In the genomic region with DNA sequence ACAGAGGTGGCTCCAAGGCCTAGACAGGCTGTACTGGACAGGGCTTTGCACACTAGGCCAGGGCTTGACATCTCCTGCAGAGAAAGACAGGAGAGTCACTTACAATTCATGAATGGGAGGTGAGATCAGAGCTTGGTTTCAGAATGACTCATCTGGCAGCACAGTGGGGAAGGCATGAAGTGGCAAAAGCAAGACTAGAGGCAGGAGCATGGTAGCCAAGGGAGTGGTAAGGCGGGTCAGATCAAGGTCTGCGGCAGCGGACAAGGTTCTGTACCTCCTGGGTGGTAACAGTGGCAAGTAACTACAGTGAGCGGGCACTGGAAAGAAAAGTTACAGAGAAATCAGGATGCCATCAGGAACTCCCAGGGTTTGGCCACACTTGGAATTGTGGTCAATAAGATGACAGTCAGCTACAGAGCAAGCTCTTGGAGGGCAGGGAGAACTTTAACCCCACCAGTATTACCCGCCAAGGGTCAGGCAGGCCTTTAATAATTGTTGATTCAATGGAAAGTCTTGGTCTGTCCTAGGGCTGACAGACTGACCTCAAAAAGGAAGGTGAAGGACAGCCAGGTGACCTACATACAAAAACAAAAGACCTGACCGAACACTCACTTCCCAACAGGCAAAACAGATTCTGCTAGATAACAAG, we compare ENCODE assay signal across 8 cellular contexts. TPM values are rescaled to one million over a fixed set of nuclear protein-coding genes. Genes with fewer than 3 reads are reported as not detected.
DNase-seq lines count a peak whose midpoint lies in the region; ATAC-seq and TF ChIP-seq lines count a peak whose summit lies in the region.

No MANE protein-coding gene starts in this region.

- no peak overlapping the region for H2AFZ ChIP-seq in hepatocyte

- no peak for TF ChIP-seq CTCF in hepatocyte (IDR thresholded peaks at IDR 0.05; ENCODE audit: poor library complexity)
- no peak for TF ChIP-seq CTCF in prostate gland (IDR thresholded peaks at IDR 0.05)

- peaks cover 46% of the 10 kb centered on the region for H4K20me1 ChIP-seq in hepatocyte (ENCODE audit: insufficient read depth, poor library complexity, severe bottlenecking)

- no peaks in the 10 kb centered on the region for H3K27me3 Mint-ChIP-seq in activated T-cell treated with anti-CD3 and anti-CD28 coated beads, Interleukin-2, amount 50 U/mL, for 24 hours

- H3K9me2 ChIP-seq in hepatocyte (replicated peaks; ENCODE audit: insufficient read depth): no peaks in the 10 kb centered on the region

- peak overlapping the region; percentile 71 for H3K27ac Mint-ChIP-seq in activated T-cell treated with anti-CD3 and anti-CD28 coated beads, Interleukin-2, amount 50 U/mL, for 24 hours

- peak; percentile 91 for ATAC-seq in GM19043 (IDR thresholded peaks at IDR 0.05; ENCODE audit: low read depth, unreplicated experiment)
- ATAC-seq in HG03196 (IDR thresholded peaks at IDR 0.05; ENCODE audit: unreplicated experiment): peak; percentile 78
- no peak for ATAC-seq in HG02840 (IDR thresholded peaks at IDR 0.05; ENCODE audit: low FRiP score, unreplicated experiment)

- H3K36me3 ChIP-seq in hepatocyte (replicated peaks; ENCODE audit: insufficient read depth, low read depth): no peaks in the 10 kb centered on the region
- H3K36me3 ChIP-seq in prostate gland: peaks cover 0 to 4% of the 10 kb centered on the region in 2 donors

- H3K4me1 Mint-ChIP-seq in activated T-cell treated with anti-CD3 and anti-CD28 coated beads, Interleukin-2, amount 50 U/mL, for 24 hours (ENCODE audit: low read depth): peaks cover 48% of the 10 kb centered on the region

- H3K79me2 ChIP-seq in hepatocyte: peaks cover 72% of the 10 kb centered on the region

- H3K36me3 Mint-ChIP-seq in activated T-cell treated with anti-CD3 and anti-CD28 coated beads, Interleukin-2, amount 50 U/mL, for 24 hours (ENCODE audit: low read depth): peaks cover 96% of the 10 kb centered on the region

- no peaks in the 10 kb centered on the region for H3K27me3 ChIP-seq in hepatocyte
- H3K27me3 ChIP-seq in prostate gland (replicated peaks; ENCODE audit: insufficient read depth): no peaks in the 10 kb centered on the region

- intact Hi-C loops in prostate gland (cut with DNase I): no loop called here

- no peaks in the 10 kb centered on the region for H3K9me3 Mint-ChIP-seq in activated T-cell treated with anti-CD3 and anti-CD28 coated beads, Interleukin-2, amount 50 U/mL, for 24 hours

- peaks cover 15% of the 10 kb centered on the region for H3K4me1 ChIP-seq in hepatocyte (ENCODE audit: insufficient read depth)
- peaks cover 12% of the 10 kb centered on the region for H3K4me1 ChIP-seq in prostate gland (replicated peaks)

- WGBS in hepatocyte (ENCODE audit: low lambda C conversion rate, missing lambda C conversion rate): 97% methylated on average over 6 of the region's 6 CpGs
- 88% methylated on average over 6 of the region's 6 CpGs for WGBS in prostate gland

- H3K9me3 ChIP-seq in hepatocyte (ENCODE audit: low read depth) (no peaks in the 10 kb centered on the region), prostate gland (no peaks in the 10 kb centered on the region)

- H3K4me3 ChIP-seq in hepatocyte (no peak overlapping the region), prostate gland (no peak overlapping the region)

- DNase-seq in AG08395 (ENCODE audit: low spot score): peak; percentile 81
- DNase-seq in activated T-cell treated with anti-CD3 and anti-CD28 coated beads, Interleukin-2, amount 50 U/mL, for 24 hours: peak; percentile 48
- DNase-seq in hepatocyte (ENCODE audit: low spot score): peak; percentile 17
- no peak for DNase-seq in NCI-H510A (lab: John Stamatoyannopoulos, UW)
- DNase-seq in prostate gland (ENCODE audit: low spot score): no peak

- H3K4me2 ChIP-seq in hepatocyte: no peak overlapping the region

- TF ChIP-seq POLR2A in prostate gland (IDR thresholded peaks at IDR 0.05): no peak

- H3K27ac ChIP-seq in hepatocyte (no peak overlapping the region), prostate gland (no peak overlapping the region)

- H3K4me3 Mint-ChIP-seq in activated T-cell treated with anti-CD3 and anti-CD28 coated beads, Interleukin-2, amount 50 U/mL, for 24 hours: no peak overlapping the region

RNA-seq across cellular contexts. Expression of a gene that starts 5.7 kb away (rescaled TPM):
- 196 and 203 TPM in 2 replicates for total RNA-seq in hepatocyte
- polyA plus RNA-seq in hepatocyte: 144 and 161 TPM in 2 replicates
- total RNA-seq in prostate gland: 10 to 100 TPM; 77.9 to 88.4 TPM

RNA-seq across cellular contexts. Expression of a gene that starts 31.1 kb away (rescaled TPM):
- total RNA-seq in hepatocyte (13.7 and 14.7 TPM in 2 replicates), prostate gland (10 to 100 TPM; 19.3 to 64.4 TPM)
- polyA plus RNA-seq in hepatocyte: 20.4 and 24.2 TPM in 2 replicates

Comparison
In these comparisons a context has a peak if more than half of its experiments do, and no peak if none do; other contexts are left out.
1. DNase-seq: peak in AG08395 (single experiment), activated T-cell treated with anti-CD3 and anti-CD28 coated beads, Interleukin-2, amount 50 U/mL, for 24 hours (single experiment) and hepatocyte (single experiment); none in NCI-H510A (single experiment) and prostate gland (single experiment).